In genomic region chr13:48579167-48579918, GRCh38 we compare ENCODE assay signal across 7 cellular contexts.
DNase-seq lines count a peak whose midpoint lies in the region; ATAC-seq and TF ChIP-seq lines count a peak whose summit lies in the region.

No MANE protein-coding gene starts in this region.

- H3K27me3 ChIP-seq in muscle layer of duodenum (ENCODE audit: low read depth, low read length): no peaks in the 10 kb centered on the region

- ATAC-seq in GM19328 (IDR thresholded peaks at IDR 0.05; ENCODE audit: unreplicated experiment): peak; percentile 79
- peak; percentile 50 for ATAC-seq in HG03060 (IDR thresholded peaks at IDR 0.05; ENCODE audit: low read depth, unreplicated experiment)

- DNase-seq in SK-N-MC (ENCODE audit: low read depth, low spot score) (no peak), COLO829 (ENCODE audit: low spot score) (no peak), GM19240 (ENCODE audit: insufficient read length, low spot score) (no peak), coronary artery (ENCODE audit: low spot score) (no peak)

- no peaks in the 10 kb centered on the region for H3K9me3 ChIP-seq in SK-N-MC (ENCODE audit: low read depth, low read length)
- no peaks in the 10 kb centered on the region for H3K9me3 ChIP-seq in muscle layer of duodenum (ENCODE audit: control insufficient read depth in 1 of 2, low read length in 2 of 2)

- H3K27ac ChIP-seq in SK-N-MC (no peak overlapping the region), muscle layer of duodenum (ENCODE audit: low read length) (peak overlapping the region; percentile 32), coronary artery (peak overlapping the region in 1 of 2 donors; percentile 64)

- H3K9ac ChIP-seq in SK-N-MC (ENCODE audit: insufficient read length): peak overlapping the region; percentile 5

- H3K36me3 ChIP-seq in SK-N-MC (ENCODE audit: insufficient read depth, low read length) (no peaks in the 10 kb centered on the region), muscle layer of duodenum (ENCODE audit: control insufficient read depth in 1 of 2, insufficient read depth in 2 of 2, low read length in 2 of 2) (no peaks in the 10 kb centered on the region)

- H3K4me3 ChIP-seq in SK-N-MC (no peak overlapping the region), muscle layer of duodenum (ENCODE audit: low read depth in 1 of 2, low read length in 2 of 2) (no peak overlapping the region), coronary artery (no peak overlapping the region)

- peaks cover under 1% of the 10 kb centered on the region in 2 donors for H3K4me1 ChIP-seq in muscle layer of duodenum (ENCODE audit: control insufficient read depth in 1 of 2, insufficient read depth in 2 of 2, low read length in 2 of 2)

- TF ChIP-seq CTCF in coronary artery (IDR thresholded peaks at IDR 0.05): no peak
